35 cellular contexts compared by ENCODE assay signal in genomic region chr10:44853796-44854195, GRCh38. TPM values are rescaled to one million over a fixed set of nuclear protein-coding genes. Genes with fewer than 3 reads are reported as not detected.
"Had no signal": no experiment of that assay in that cellular context is flagged by ENCODE, and none has a peak within 500 bp of the region (broad histone marks: within the 10 kb centered on the region; RNA-seq: fewer than 3 reads in every experiment).

No MANE protein-coding gene starts in this region.

- H3K9me3 ChIP-seq: adrenal gland, body of pancreas, breast epithelium had no signal

- FAIRE-seq: astrocyte had no signal

- H3K4me1 ChIP-seq: adrenal gland, body of pancreas, breast epithelium had no signal

- DNase-seq: activated B cell treated with CpG ODN at 0.5 μM for 24 hours; activated CD4-positive, alpha-beta memory T cell treated with anti-CD3 and anti-CD28 coated beads for 36 hours; activated CD4-positive, alpha-beta T cell treated with anti-CD3 and anti-CD28 coated beads for 4 hours; activated CD4-positive, alpha-beta T cell treated with anti-CD3 and anti-CD28 coated beads, Interleukin-2, amount 50 U/mL, for 1 hour; activated CD4-positive, CD25-positive, alpha-beta regulatory T cell treated with anti-CD3 and anti-CD28 coated beads, Interleukin-2, amount 50 U/mL, for 72 hours; activated CD8-positive, alpha-beta memory T cell treated with anti-CD3 and anti-CD28 coated beads, Interleukin-2, amount 50 U/mL, for 4 hours; activated gamma-delta T cell treated with Interleukin-2 at 50 U/mL for 16 hours; activated T-cell treated with anti-CD3 and anti-CD28 coated beads for 4 hours; activated T-cell treated with anti-CD3 and anti-CD28 coated beads, Interleukin-2, amount 50 U/mL, for 4 hours; KG1; NCI-H1105; NCI-H1436; NCI-H1694; NCI-H1930; NCI-H345; NCI-H524 treated with DMSO at 0.1 percent for 48 hours; SIG-M5; T-helper 1 cell; T-helper 9 cell had no signal

- H3K4me1 Mint-ChIP-seq: activated B cell treated with CpG ODN at 0.5 μM for 24 hours had no signal

- H3K4me3 ChIP-seq: adrenal gland, body of pancreas, breast epithelium had no signal

- H3K4me3 Mint-ChIP-seq: activated B cell treated with CpG ODN at 0.5 μM for 24 hours; activated CD4-positive, alpha-beta memory T cell treated with anti-CD3 and anti-CD28 coated beads for 36 hours; activated naive CD4-positive, alpha-beta T cell treated with anti-CD3 and anti-CD28 coated beads for 36 hours; activated T-cell treated with anti-CD3 and anti-CD28 coated beads, Interleukin-2, amount 50 U/mL, for 4 hours; activated T-helper 1 cell treated with anti-CD3 and anti-CD28 coated beads, Interleukin-12 subunit alpha, Interleukin-12 subunit beta, Interleukin-2, Interleukin-4 antibody, amounts not matched to agents 30 ng/mL and 10 ng/mL and 1 ng/mL, durations not matched to agents 14 hours and 24 hours and 36 hours had no signal

- H3K36me3 Mint-ChIP-seq: activated CD4-positive, alpha-beta memory T cell treated with anti-CD3 and anti-CD28 coated beads for 36 hours; activated naive CD4-positive, alpha-beta T cell treated with anti-CD3 and anti-CD28 coated beads, Interleukin-2, amount 50 U/mL, for 72 hours had no signal

- H3K9me3 Mint-ChIP-seq: activated CD4-positive, alpha-beta memory T cell treated with anti-CD3 and anti-CD28 coated beads for 36 hours; activated naive CD4-positive, alpha-beta T cell treated with anti-CD3 and anti-CD28 coated beads for 36 hours; activated naive CD4-positive, alpha-beta T cell treated with anti-CD3 and anti-CD28 coated beads, Interleukin-2, amount 50 U/mL, for 72 hours; activated T-cell treated with anti-CD3 and anti-CD28 coated beads, Interleukin-2, amount 50 U/mL, for 4 hours; activated T-helper 1 cell treated with anti-CD3 and anti-CD28 coated beads, Interleukin-12 subunit alpha, Interleukin-12 subunit beta, Interleukin-2, Interleukin-4 antibody, amounts not matched to agents 30 ng/mL and 10 ng/mL and 1 ng/mL, durations not matched to agents 14 hours and 24 hours and 36 hours had no signal

- H3K36me3 ChIP-seq: adrenal gland, breast epithelium had no signal

- H3K27ac Mint-ChIP-seq: activated B cell treated with CpG ODN at 0.5 μM for 24 hours; activated CD4-positive, alpha-beta memory T cell treated with anti-CD3 and anti-CD28 coated beads for 36 hours; activated naive CD4-positive, alpha-beta T cell treated with anti-CD3 and anti-CD28 coated beads for 36 hours; activated T-helper 1 cell treated with anti-CD3 and anti-CD28 coated beads, Interleukin-12 subunit alpha, Interleukin-12 subunit beta, Interleukin-2, Interleukin-4 antibody, amounts not matched to agents 30 ng/mL and 10 ng/mL and 1 ng/mL, durations not matched to agents 14 hours and 24 hours and 36 hours had no signal

- H3K27ac ChIP-seq: adrenal gland, body of pancreas, breast epithelium, VCaP had no signal

- H3K27me3 ChIP-seq: adrenal gland, body of pancreas, breast epithelium had no signal

- ATAC-seq: activated T-cell treated with anti-CD3 and anti-CD28 coated beads, Interleukin-2, amount 50 U/mL, for 4 hours; Panc1; SK-N-SH treated with all-trans-retinoic acid at 6 μM for 48 hours had no signal

- H3K27me3 Mint-ChIP-seq: activated B cell treated with CpG ODN at 0.5 μM for 24 hours; activated CD4-positive, alpha-beta memory T cell treated with anti-CD3 and anti-CD28 coated beads for 36 hours had no signal

RNA-seq across cellular contexts. Expression of gene TMEM72, which starts 57.3 kb away (rescaled TPM):
- total RNA-seq: activated B cell treated with CpG ODN at 0.5 μM for 24 hours; activated CD4-positive, alpha-beta memory T cell treated with anti-CD3 and anti-CD28 coated beads for 36 hours; activated naive CD4-positive, alpha-beta T cell treated with anti-CD3 and anti-CD28 coated beads for 36 hours; activated naive CD4-positive, alpha-beta T cell treated with anti-CD3 and anti-CD28 coated beads, Interleukin-2, amount 50 U/mL, for 72 hours; activated T-cell treated with anti-CD3 and anti-CD28 coated beads, Interleukin-2, amount 50 U/mL, for 4 hours; activated T-helper 1 cell treated with anti-CD3 and anti-CD28 coated beads, Interleukin-12 subunit alpha, Interleukin-12 subunit beta, Interleukin-2, Interleukin-4 antibody, amounts not matched to agents 30 ng/mL and 10 ng/mL and 1 ng/mL, durations not matched to agents 14 hours and 24 hours and 36 hours; adrenal gland; astrocyte; breast epithelium; cardiac septum; LHCN-M2; M059J; NCI-H460; RPMI7951; SK-MEL-5 had no signal
- polyA plus RNA-seq: adrenal gland had no signal
